ENCODE assay signal across 15 cellular contexts in genomic region chr1:100164702-100165101, GRCh38. TPM values are rescaled to one million over a fixed set of nuclear protein-coding genes. Genes with fewer than 3 reads are reported as not detected.
DNase-seq lines count a peak whose midpoint lies in the region; ATAC-seq and TF ChIP-seq lines count a peak whose summit lies in the region.
"Had no signal": no experiment of that assay in that cellular context is flagged by ENCODE, and none has a peak within 500 bp of the region (broad histone marks: within the 10 kb centered on the region; RNA-seq: fewer than 3 reads in every experiment).

No MANE protein-coding gene starts in this region.

- intact Hi-C loops in Right ventricle myocardium superior (cut with DNase I) = no loop called here
- intact Hi-C loops in left cardiac atrium (cut with DNase I) = no loop called here

- TF ChIP-seq CTCF in chondrocyte (IDR thresholded peaks at IDR 0.05) (no peak), osteoblast (IDR thresholded peaks at IDR 0.05; ENCODE audit: extremely low read depth, low read depth, low read length) (no peak)

- H2AFZ ChIP-seq in osteoblast (ENCODE audit: low read length) = no peak overlapping the region
- H2AFZ ChIP-seq: GM23338 had no signal

- no peaks in the 10 kb centered on the region for H3K27me3 ChIP-seq in osteoblast (ENCODE audit: insufficient read depth, low read length)
- H3K27me3 ChIP-seq: BLaER1 had no signal

- peak overlapping the region; percentile 49 for H3K27ac Mint-ChIP-seq in chondrocyte (ENCODE audit: unreplicated experiment)
- no peak overlapping the region for H3K27ac Mint-ChIP-seq in activated T-cell treated with anti-CD3 and anti-CD28 coated beads, Interleukin-2, amount 50 U/mL, for 24 hours
- H3K27ac Mint-ChIP-seq: GM23338, IgD-negative memory B cell had no signal

- no peaks in the 10 kb centered on the region for H4K20me1 ChIP-seq in osteoblast (ENCODE audit: insufficient read depth, low read length)
- H4K20me1 ChIP-seq: BLaER1 had no signal

- ATAC-seq in Right ventricle myocardium superior (ENCODE audit: poor library complexity) = peak; percentile 37
- ATAC-seq in left cardiac atrium = no peak

- no peak overlapping the region for H3K4me3 Mint-ChIP-seq in chondrocyte (ENCODE audit: unreplicated experiment)
- H3K4me3 Mint-ChIP-seq in activated T-cell treated with anti-CD3 and anti-CD28 coated beads, Interleukin-2, amount 50 U/mL, for 24 hours = no peak overlapping the region
- H3K4me3 Mint-ChIP-seq: GM23338, IgD-negative memory B cell had no signal

- H3K36me3 Mint-ChIP-seq in chondrocyte (ENCODE audit: low read depth) = peaks cover 1% of the 10 kb centered on the region
- no peaks in the 10 kb centered on the region for H3K36me3 Mint-ChIP-seq in activated T-cell treated with anti-CD3 and anti-CD28 coated beads, Interleukin-2, amount 50 U/mL, for 24 hours (ENCODE audit: low read depth)

- H3K27me3 Mint-ChIP-seq in chondrocyte (ENCODE audit: low read depth) = no peaks in the 10 kb centered on the region
- H3K27me3 Mint-ChIP-seq in activated T-cell treated with anti-CD3 and anti-CD28 coated beads, Interleukin-2, amount 50 U/mL, for 24 hours = no peaks in the 10 kb centered on the region
- H3K27me3 Mint-ChIP-seq: IgD-negative memory B cell had no signal

- DNase-seq in Right ventricle myocardium superior (no peak), left cardiac atrium (no peak), chondrocyte (ENCODE audit: low spot score) (no peak), osteoblast (ENCODE audit: insufficient read length, low spot score, missing footprints) (no peak), hippocampal formation (lab: John Stamatoyannopoulos, UW) (no peak), COLO829 (ENCODE audit: low spot score) (no peak)
- DNase-seq in activated T-cell treated with anti-CD3 and anti-CD28 coated beads, Interleukin-2, amount 50 U/mL, for 24 hours = no peak
- DNase-seq: AML-193, Calu3, DMS 273 treated with DMSO at 0.1 percent for 48 hours, H7 had no signal

- H3K9me3 ChIP-seq in osteoblast (ENCODE audit: low read depth, low read length) = no peaks in the 10 kb centered on the region
- H3K9me3 ChIP-seq: BLaER1 had no signal

- H3K79me2 ChIP-seq in osteoblast (ENCODE audit: insufficient read depth, low read length) = no peaks in the 10 kb centered on the region

- H3K4me3 ChIP-seq in osteoblast (ENCODE audit: insufficient read depth, low read length) = no peak overlapping the region
- H3K4me3 ChIP-seq: BLaER1, GM23338 had no signal

- peak overlapping the region; percentile 40 for H3K27ac ChIP-seq in osteoblast (ENCODE audit: low read depth, low read length)
- H3K27ac ChIP-seq: 22Rv1, BLaER1 had no signal

- H3K4me1 Mint-ChIP-seq in chondrocyte (ENCODE audit: low read depth) = peaks cover 8% of the 10 kb centered on the region
- H3K4me1 Mint-ChIP-seq in activated T-cell treated with anti-CD3 and anti-CD28 coated beads, Interleukin-2, amount 50 U/mL, for 24 hours (ENCODE audit: low read depth) = no peaks in the 10 kb centered on the region
- H3K4me1 Mint-ChIP-seq: GM23338, IgD-negative memory B cell had no signal

- H3K4me2 ChIP-seq in osteoblast (ENCODE audit: insufficient read depth, low read length) = peak overlapping the region; percentile 67
- H3K4me2 ChIP-seq: GM23338 had no signal

- peaks cover 9% of the 10 kb centered on the region for H3K4me1 ChIP-seq in osteoblast (ENCODE audit: insufficient read depth, low read length)

- H3K9me3 Mint-ChIP-seq in chondrocyte (ENCODE audit: low read depth) = no peaks in the 10 kb centered on the region
- no peaks in the 10 kb centered on the region for H3K9me3 Mint-ChIP-seq in activated T-cell treated with anti-CD3 and anti-CD28 coated beads, Interleukin-2, amount 50 U/mL, for 24 hours
- H3K9me3 Mint-ChIP-seq: GM23338, IgD-negative memory B cell had no signal

- no peaks in the 10 kb centered on the region for H3K36me3 ChIP-seq in osteoblast (ENCODE audit: insufficient read depth, low read length)
- H3K36me3 ChIP-seq: BLaER1 had no signal

RNA-seq across cellular contexts. Expression of gene LRRC39, which starts 13.4 kb away (rescaled TPM):
- total RNA-seq in Right ventricle myocardium superior (187 TPM), left cardiac atrium (100 to 1,000 TPM in 1 of 2 donors, 10 to 100 TPM in 1; 61.2 to 102 TPM), chondrocyte (1.00 to 1.3 TPM in 2 of 3 replicates, not detected in the other), osteoblast (0.36 and 1.2 TPM in 2 replicates)

RNA-seq across cellular contexts. Expression of gene TRMT13, which starts 31.7 kb away (rescaled TPM):
- total RNA-seq in Right ventricle myocardium superior (5.3 TPM), left cardiac atrium (10 to 100 TPM in 1 of 2 donors, 1 to 10 TPM in 1; 6.9 to 10.3 TPM), chondrocyte (7.1 to 11.0 TPM (median 7.4 TPM) in 3 replicates), osteoblast (9.7 and 10.9 TPM in 2 replicates)

RNA-seq across cellular contexts. Expression of gene SASS6, which starts 32.0 kb away (rescaled TPM):
- 1.6 TPM for total RNA-seq in Right ventricle myocardium superior
- 1 to 10 TPM; 1.3 to 2.2 TPM for total RNA-seq in left cardiac atrium
- 2.3 to 3.6 TPM (median 2.4 TPM) in 3 replicates for total RNA-seq in chondrocyte
- 2.1 and 2.5 TPM in 2 replicates for total RNA-seq in osteoblast

Comparison
In these comparisons a context has a peak if more than half of its experiments do, and no peak if none do; other contexts are left out.
1. RNA of gene LRRC39, which starts 13.4 kb away (total RNA-seq): 187 TPM in Right ventricle myocardium superior (single experiment) and 61.2 to 102 TPM in left cardiac atrium; 1.00 to 1.3 TPM in chondrocyte and 0.36 to 1.2 TPM in osteoblast; every median in the first group is over 10 times any median in the second.